9 cellular contexts compared by ENCODE assay signal in genomic region chr12:118166946-118167345, GRCh38.
DNase-seq lines count a peak whose midpoint lies in the region; ATAC-seq lines count a peak whose summit lies in the region.
"Had no signal": no experiment of that assay in that cellular context is flagged by ENCODE, and none has a peak within 500 bp of the region (broad histone marks: within the 10 kb centered on the region; RNA-seq: fewer than 3 reads in every experiment).

No MANE protein-coding gene starts in this region.

- peak overlapping the region; percentile 71 for H3K27ac Mint-ChIP-seq in activated T-cell treated with anti-CD3 and anti-CD28 coated beads, Interleukin-2, amount 50 U/mL, for 24 hours
- H3K27ac Mint-ChIP-seq in stimulated activated naive B cell treated with anti-CD40 and anti-IgM and Interleukin-4, amounts not matched to agents 10 μg/mL and 1 μg/mL and 100 μg/mL, for 72 hours: peak overlapping the region; percentile 72

- H3K4me3 Mint-ChIP-seq in activated T-cell treated with anti-CD3 and anti-CD28 coated beads, Interleukin-2, amount 50 U/mL, for 24 hours: no peak overlapping the region
- H3K4me3 Mint-ChIP-seq in stimulated activated naive B cell treated with anti-CD40 and anti-IgM and Interleukin-4, amounts not matched to agents 10 μg/mL and 1 μg/mL and 100 μg/mL, for 72 hours: peak overlapping the region; percentile 47 to 57

- no peaks in the 10 kb centered on the region for H3K9me3 Mint-ChIP-seq in activated T-cell treated with anti-CD3 and anti-CD28 coated beads, Interleukin-2, amount 50 U/mL, for 24 hours
- peaks cover 0 to 4% of the 10 kb centered on the region in 2 donors for H3K9me3 Mint-ChIP-seq in stimulated activated naive B cell treated with anti-CD40 and anti-IgM and Interleukin-4, amounts not matched to agents 10 μg/mL and 1 μg/mL and 100 μg/mL, for 72 hours

- H3K27me3 Mint-ChIP-seq in activated T-cell treated with anti-CD3 and anti-CD28 coated beads, Interleukin-2, amount 50 U/mL, for 24 hours: no peaks in the 10 kb centered on the region
- no peaks in the 10 kb centered on the region for H3K27me3 Mint-ChIP-seq in stimulated activated naive B cell treated with anti-CD40 and anti-IgM and Interleukin-4, amounts not matched to agents 10 μg/mL and 1 μg/mL and 100 μg/mL, for 72 hours

- peaks cover 40% of the 10 kb centered on the region for H3K4me1 Mint-ChIP-seq in activated T-cell treated with anti-CD3 and anti-CD28 coated beads, Interleukin-2, amount 50 U/mL, for 24 hours (ENCODE audit: low read depth)
- H3K4me1 Mint-ChIP-seq in stimulated activated naive B cell treated with anti-CD40 and anti-IgM and Interleukin-4, amounts not matched to agents 10 μg/mL and 1 μg/mL and 100 μg/mL, for 72 hours: peaks cover 15 to 43% of the 10 kb centered on the region in 2 donors

- peaks cover 67% of the 10 kb centered on the region for H3K36me3 Mint-ChIP-seq in activated T-cell treated with anti-CD3 and anti-CD28 coated beads, Interleukin-2, amount 50 U/mL, for 24 hours (ENCODE audit: low read depth)
- H3K36me3 Mint-ChIP-seq in stimulated activated naive B cell treated with anti-CD40 and anti-IgM and Interleukin-4, amounts not matched to agents 10 μg/mL and 1 μg/mL and 100 μg/mL, for 72 hours: peaks cover 54 to 63% of the 10 kb centered on the region in 2 donors

- DNase-seq in activated T-cell treated with anti-CD3 and anti-CD28 coated beads, Interleukin-2, amount 50 U/mL, for 24 hours: no peak
- no peak for DNase-seq in activated T-cell treated with anti-CD3 and anti-CD28 coated beads for 4 hours
- peak; percentile 9 for DNase-seq in stimulated activated naive B cell treated with anti-CD40 and anti-IgM and Interleukin-4, amounts not matched to agents 10 μg/mL and 1 μg/mL and 100 μg/mL, for 72 hours
- no peak for DNase-seq in pons (ENCODE audit: low spot score)
- no peak for DNase-seq in NCI-H1092 (lab: John Stamatoyannopoulos, UW)
- DNase-seq in retina: no peak
- DNase-seq: left colon had no signal

- ATAC-seq in GM21619 (IDR thresholded peaks at IDR 0.05; ENCODE audit: unreplicated experiment) (peak; percentile 97), HG03280 (IDR thresholded peaks at IDR 0.05; ENCODE audit: unreplicated experiment) (peak; percentile 98)
- ATAC-seq in stimulated activated naive B cell treated with anti-CD40 and anti-IgM and Interleukin-4, amounts not matched to agents 10 μg/mL and 1 μg/mL and 100 μg/mL, for 72 hours (replicated peaks): peak; percentile 100
- ATAC-seq: left colon had no signal
